In genomic region chr2:27891063-27891819, GRCh38 we compare ENCODE assay signal across 1 cellular context.
TF ChIP-seq lines count a peak whose summit lies in the region.

No MANE protein-coding gene starts in this region.

TF ChIP-seq in HepG2, 621 proteins besides CTCF, POLR2A, EP300 and RAD21 (continued from another document):
- TF ChIP-seq ZNF407 (CRISPR knock-in tag; IDR thresholded peaks at IDR 0.05; ENCODE audit: not compliant biosample characterization) (no peak), HMGXB3 (CRISPR knock-in tag; IDR thresholded peaks at IDR 0.05; ENCODE audit: borderline replicate concordance) (0 out of 2 replicates have a peak, but pooled peaks have one; percentile 10)
